ENCODE assay signal across 8 cellular contexts in the genomic region with DNA sequence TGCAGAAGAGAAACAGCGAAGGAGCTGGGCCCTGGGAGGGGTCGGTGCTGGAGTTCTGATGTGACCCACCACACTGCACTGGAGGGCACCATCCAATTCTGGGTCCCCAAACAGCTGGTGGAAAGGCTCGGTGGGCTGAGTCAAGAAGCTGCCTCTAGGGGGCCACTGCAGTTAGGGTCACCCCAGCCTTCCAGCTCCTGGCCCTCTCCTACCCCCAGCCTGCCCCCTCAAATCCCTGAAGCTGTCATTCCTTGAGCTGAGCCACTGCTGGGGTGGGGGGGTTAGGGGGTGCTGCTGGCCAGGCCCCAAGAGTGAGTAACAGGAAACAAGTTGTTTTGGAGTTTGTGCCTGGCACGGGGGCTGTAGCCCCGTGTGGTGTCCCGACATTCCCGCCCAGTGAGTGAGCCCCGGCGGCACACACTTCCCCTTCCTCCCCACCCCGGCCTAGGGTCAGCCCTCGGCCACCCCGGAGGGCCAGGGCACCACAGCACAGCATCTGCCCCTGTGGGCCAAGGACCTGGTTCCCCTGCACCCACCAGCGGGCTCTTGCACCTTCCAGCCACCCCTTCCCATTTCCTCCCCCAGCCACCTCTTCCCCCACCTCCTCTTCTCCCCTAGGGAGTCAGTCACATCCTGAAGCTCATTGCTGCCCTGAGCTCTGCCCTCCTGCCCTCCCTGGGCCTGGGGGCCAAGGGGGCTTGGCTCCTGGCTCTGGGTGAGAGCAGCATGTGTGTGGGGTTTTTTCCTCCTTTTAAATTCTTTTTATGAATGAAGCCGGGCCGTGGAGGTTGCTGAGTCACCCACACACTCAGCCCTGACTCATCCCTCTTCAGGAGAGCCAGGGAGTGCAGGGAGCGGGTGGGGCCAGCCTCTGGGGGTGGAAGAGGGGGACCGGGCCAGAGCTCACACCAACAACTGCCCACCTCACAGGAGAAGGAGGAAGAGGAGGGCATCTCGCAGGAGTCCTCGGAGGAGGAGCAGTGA. TPM values are rescaled to one million over a fixed set of nuclear protein-coding genes. Genes with fewer than 3 reads are reported as not detected.
DNase-seq lines count a peak whose midpoint lies in the region; ATAC-seq, FAIRE-seq and TF ChIP-seq lines count a peak whose summit lies in the region.

No MANE protein-coding gene starts in this region.

- H3K9ac ChIP-seq in HepG2 (ENCODE audit: insufficient read depth, low read depth, low read length), result peak overlapping the region; percentile 33; the same call in 1 of the 2 replicates

- peaks cover 9% of the 10 kb centered on the region for H3K79me2 ChIP-seq in HepG2 (ENCODE audit: insufficient read depth, low read length)

- no peak for TF ChIP-seq POLR2A in H54 (IDR thresholded peaks at IDR 0.05; ENCODE audit: low read depth, low read length)
- no peak for TF ChIP-seq POLR2A in HepG2 (IDR thresholded peaks at IDR 0.05; ENCODE audit: insufficient read depth in 1 of 2, low read depth in 2 of 2, low read length in 2 of 2)

- POLR2A ChIA-PET in HepG2 (lab: Yijun Ruan, JAX), result interaction anchor here (1.3 to 1.9 kb wide), 4 partner anchors 20 to 182 kb away, joined by 4 to 7 read pairs (median 6); partner anchors contain the start of gene RPS10

- H3K36me3 ChIP-seq in HepG2 (replicated peaks in 1 of 2; ENCODE audit: control insufficient read depth in 1 of 2, insufficient read depth in 2 of 2, low read length in 2 of 2), result peaks cover 22 to 45% of the 10 kb centered on the region in 2 experiments; a peak in 4 of 5 replicates

- no peak overlapping the region for H3K4me3 ChIP-seq in HepG2 (replicated peaks in 1 of 3; ENCODE audit: insufficient read depth in 1 of 3, low read depth in 2 of 3, low read length in 3 of 3)

- ATAC-seq in T-helper 17 cell, result no peak
- ATAC-seq in HepG2, result peak; percentile 4; the same call in 1 of the 3 replicates
- no peak for ATAC-seq in stimulated activated memory B cell treated with anti-CD40 and anti-IgM and Interleukin-4, amounts not matched to agents 10 μg/mL and 1 μg/mL and 100 μg/mL, for 72 hours
- ATAC-seq in GM21423 (IDR thresholded peaks at IDR 0.05; ENCODE audit: unreplicated experiment), result no peak

- no peaks in the 10 kb centered on the region for H3K27me3 ChIP-seq in HepG2 (ENCODE audit: control insufficient read depth in 1 of 2, insufficient read depth in 2 of 2, low read length in 2 of 2)

- peaks cover 41% of the 10 kb centered on the region for H3K4me1 Mint-ChIP-seq in T-helper 17 cell
- H3K4me1 Mint-ChIP-seq in stimulated activated memory B cell treated with anti-CD40 and anti-IgM and Interleukin-4, amounts not matched to agents 10 μg/mL and 1 μg/mL and 100 μg/mL, for 72 hours, result peaks cover 91% of the 10 kb centered on the region

- no peak overlapping the region for H3K4me2 ChIP-seq in HepG2 (ENCODE audit: low read depth, low read length)

- no peaks in the 10 kb centered on the region for H3K27me3 Mint-ChIP-seq in T-helper 17 cell
- H3K27me3 Mint-ChIP-seq in stimulated activated memory B cell treated with anti-CD40 and anti-IgM and Interleukin-4, amounts not matched to agents 10 μg/mL and 1 μg/mL and 100 μg/mL, for 72 hours, result no peaks in the 10 kb centered on the region

- H3K4me1 ChIP-seq in HepG2 (ENCODE audit: insufficient read depth, low read length), result peaks cover 58% of the 10 kb centered on the region

- FAIRE-seq in H54 (lab: Jason Lieb, UNC) (no peak), HepG2 (lab: Jason Lieb, UNC) (no peak)

- H3K9me3 Mint-ChIP-seq in stimulated activated memory B cell treated with anti-CD40 and anti-IgM and Interleukin-4, amounts not matched to agents 10 μg/mL and 1 μg/mL and 100 μg/mL, for 72 hours, result no peaks in the 10 kb centered on the region

- no peak for TF ChIP-seq RAD21 in HepG2 (CRISPR knock-in tag; IDR thresholded peaks at IDR 0.05)

- no TSS peak for BruUV-seq in HepG2 (replicated peaks; lab: Mats Ljungman, UMichigan)

- DNase-seq in AG20443 (ENCODE audit: low spot score), result peak; percentile 95
- DNase-seq in H54 (ENCODE audit: insufficient read length, low spot score), result peak; percentile 94
- DNase-seq in T-helper 17 cell, result no peak
- DNase-seq in cerebellar cortex (ENCODE audit: low spot score), result peak; percentile 50
- DNase-seq in HepG2 (ENCODE audit: low spot score), result peak; percentile 75
- DNase-seq in DMS79 treated with DMSO at 0.1 percent for 48 hours (lab: John Stamatoyannopoulos, UW), result no peak

- peak overlapping the region; percentile 20 for H3K27ac ChIP-seq in HepG2 (ENCODE audit: extremely low read length, insufficient read depth, low read length)

- CTCF ChIA-PET in HepG2 (lab: Yijun Ruan, JAX; ENCODE audit: low intra/inter-chr PET ratio, low total read pairs), result interaction anchor here (1.4 kb wide), 1 partner anchor 171 kb away, joined by 8 read pairs; no protein-coding TSS in a partner anchor

- 0 out of 2 replicates have a peak, but pooled peaks cover 4% of the 10 kb centered on the region for H4K20me1 ChIP-seq in HepG2 (ENCODE audit: insufficient read depth, low read length)

- in situ Hi-C loops in HepG2 (cut with HindIII; ENCODE audit: extremely low pct_ligation_motif_present, low pct_unique_long_range_greater_than_20kb), result loop anchor here (25.0 kb wide), 1 partner anchor 368 kb away; no protein-coding TSS in a partner anchor

- no peak overlapping the region for H3K4me3 Mint-ChIP-seq in T-helper 17 cell
- H3K4me3 Mint-ChIP-seq in stimulated activated memory B cell treated with anti-CD40 and anti-IgM and Interleukin-4, amounts not matched to agents 10 μg/mL and 1 μg/mL and 100 μg/mL, for 72 hours, result no peak overlapping the region

- peak overlapping the region; percentile 34 for H3K27ac Mint-ChIP-seq in T-helper 17 cell
- H3K27ac Mint-ChIP-seq in stimulated activated memory B cell treated with anti-CD40 and anti-IgM and Interleukin-4, amounts not matched to agents 10 μg/mL and 1 μg/mL and 100 μg/mL, for 72 hours, result peak overlapping the region; percentile 95

- 77% methylated on average over 13 of the region's 19 CpGs for WGBS in HepG2 (ENCODE audit: low lambda C conversion rate)

- peaks cover 4% of the 10 kb centered on the region for H3K36me3 Mint-ChIP-seq in T-helper 17 cell (ENCODE audit: low read depth)
- H3K36me3 Mint-ChIP-seq in stimulated activated memory B cell treated with anti-CD40 and anti-IgM and Interleukin-4, amounts not matched to agents 10 μg/mL and 1 μg/mL and 100 μg/mL, for 72 hours, result peaks cover 35% of the 10 kb centered on the region

- intact Hi-C loops in HepG2 (cut with micrococcal nuclease; ENCODE audit: unreplicated experiment), result no loop called here

- peak in 1 of 2 experiments; percentile 39; a peak in 1 of 4 replicates for TF ChIP-seq EP300 in HepG2 (IDR thresholded peaks at IDR 0.05; ENCODE audit: low read depth in 2 of 2, low read length in 2 of 2)
- TF ChIP-seq EP300 in HepG2 (CRISPR knock-in tag; IDR thresholded peaks at IDR 0.05; ENCODE audit: borderline replicate concordance), result no peak

- H3K9me3 ChIP-seq in T-helper 17 cell (ENCODE audit: control insufficient read depth, low read length, poor library complexity, severe bottlenecking) (no peaks in the 10 kb centered on the region), HepG2 (ENCODE audit: low read length) (no peaks in the 10 kb centered on the region)

- no peak overlapping the region for H2AFZ ChIP-seq in HepG2 (ENCODE audit: low read length)

- peak; percentile 39 for TF ChIP-seq CTCF in HepG2 (CRISPR knock-in tag; IDR thresholded peaks at IDR 0.05)

RNA-seq across cellular contexts. Expression of gene SMIM29, which starts 4.6 kb away (rescaled TPM):
- total RNA-seq in T-helper 17 cell, result 10 to 100 TPM; 24.3 to 29.2 TPM
- total RNA-seq in HepG2 (2016; rRNA removed; fragmentation: Illumina TruSeq; extraction: Trizol), result 11.2 and 15.3 TPM in 2 replicates
- total RNA-seq in HepG2 (2016; cell fraction: cytosol; rRNA removed; fragmentation: Illumina TruSeq; extraction: Trizol; ENCODE audit: low read depth), result 78.6 and 81.3 TPM in 2 replicates
- 9.2 and 15.5 TPM in 2 replicates for total RNA-seq in HepG2 (2016; cell fraction: insoluble cytoplasmic fraction; rRNA removed; fragmentation: Illumina TruSeq; extraction: Trizol)
- 58.3 and 62.1 TPM in 2 replicates for total RNA-seq in HepG2 (2016; cell fraction: membrane; rRNA removed; fragmentation: Illumina TruSeq; extraction: Trizol)
- total RNA-seq in HepG2 (2016; cell fraction: nucleus; rRNA removed; fragmentation: Illumina TruSeq; extraction: Trizol), result 7.2 and 10.1 TPM in 2 replicates
- polyA plus RNA-seq in HepG2 (2011; rRNA removed), result 8.8 and 11.9 TPM in 2 replicates
- polyA plus RNA-seq in HepG2 (2011; cell fraction: cytosol; rRNA removed), result 9.0 and 13.2 TPM in 2 replicates
- 14.4 and 18.0 TPM in 2 replicates for polyA plus RNA-seq in HepG2 (2011; cell fraction: nucleus; rRNA removed)
- polyA plus RNA-seq in HepG2 (2012), result 3.4 and 5.5 TPM in 2 replicates
- polyA plus RNA-seq in HepG2 (2016; cell fraction: cytosol; fragmentation: Illumina TruSeq; extraction: Trizol; ENCODE audit: low read depth), result 91.0 and 94.0 TPM in 2 replicates
- 9.6 and 11.4 TPM in 2 replicates for polyA plus RNA-seq in HepG2 (2016; cell fraction: insoluble cytoplasmic fraction; fragmentation: Illumina TruSeq; extraction: Trizol; ENCODE audit: low read depth)
- 61.6 and 63.3 TPM in 2 replicates for polyA plus RNA-seq in HepG2 (2016; cell fraction: membrane; fragmentation: Illumina TruSeq; extraction: Trizol; ENCODE audit: low read depth)
- polyA plus RNA-seq in HepG2 (2016; cell fraction: nucleus; fragmentation: Illumina TruSeq; extraction: Trizol; ENCODE audit: insufficient read depth, low read depth), result 13.3 and 16.8 TPM in 2 replicates
- 13.5 and 15.5 TPM in 2 replicates for polyA minus RNA-seq in HepG2 (2011; rRNA and poly(A)+ RNA removed; ENCODE audit: low replicate concordance)
- polyA minus RNA-seq in HepG2 (2011; cell fraction: cytosol; rRNA and poly(A)+ RNA removed), result 3.9 and 4.0 TPM in 2 replicates
- polyA minus RNA-seq in HepG2 (2011; cell fraction: nucleus; rRNA and poly(A)+ RNA removed), result 5.6 and 6.4 TPM in 2 replicates

RNA-seq across cellular contexts. Expression of gene HMGA1, which starts 7.5 kb away (rescaled TPM):
- total RNA-seq in T-helper 17 cell (10 to 100 TPM; 87.5 to 90.3 TPM), HepG2 (2016; rRNA removed; fragmentation: Illumina TruSeq; extraction: Trizol) (145 and 150 TPM in 2 replicates)
- total RNA-seq in HepG2 (2016; cell fraction: cytosol; rRNA removed; fragmentation: Illumina TruSeq; extraction: Trizol; ENCODE audit: low read depth), result 82.4 and 94.2 TPM in 2 replicates
- total RNA-seq in HepG2 (2016; cell fraction: insoluble cytoplasmic fraction; rRNA removed; fragmentation: Illumina TruSeq; extraction: Trizol), result 136 and 144 TPM in 2 replicates
- 218 and 242 TPM in 2 replicates for total RNA-seq in HepG2 (2016; cell fraction: membrane; rRNA removed; fragmentation: Illumina TruSeq; extraction: Trizol)
- 54.7 and 67.6 TPM in 2 replicates for total RNA-seq in HepG2 (2016; cell fraction: nucleus; rRNA removed; fragmentation: Illumina TruSeq; extraction: Trizol)
- 110 and 117 TPM in 2 replicates for polyA plus RNA-seq in HepG2 (2011; rRNA removed)
- polyA plus RNA-seq in HepG2 (2011; cell fraction: cytosol; rRNA removed), result 75.3 and 119 TPM in 2 replicates
- polyA plus RNA-seq in HepG2 (2011; cell fraction: nucleus; rRNA removed), result 94.8 and 98.5 TPM in 2 replicates
- polyA plus RNA-seq in HepG2 (2012), result 124 and 156 TPM in 2 replicates
- polyA plus RNA-seq in HepG2 (2016; cell fraction: cytosol; fragmentation: Illumina TruSeq; extraction: Trizol; ENCODE audit: low read depth), result 263 TPM in 2 replicates
- polyA plus RNA-seq in HepG2 (2016; cell fraction: insoluble cytoplasmic fraction; fragmentation: Illumina TruSeq; extraction: Trizol; ENCODE audit: low read depth), result 365 and 450 TPM in 2 replicates
- 531 and 581 TPM in 2 replicates for polyA plus RNA-seq in HepG2 (2016; cell fraction: membrane; fragmentation: Illumina TruSeq; extraction: Trizol; ENCODE audit: low read depth)
- polyA plus RNA-seq in HepG2 (2016; cell fraction: nucleus; fragmentation: Illumina TruSeq; extraction: Trizol; ENCODE audit: insufficient read depth, low read depth), result 216 and 222 TPM in 2 replicates
- polyA minus RNA-seq in HepG2 (2011; rRNA and poly(A)+ RNA removed; ENCODE audit: low replicate concordance), result 74.1 and 108 TPM in 2 replicates
- 75.7 and 94.8 TPM in 2 replicates for polyA minus RNA-seq in HepG2 (2011; cell fraction: cytosol; rRNA and poly(A)+ RNA removed)
- polyA minus RNA-seq in HepG2 (2011; cell fraction: nucleus; rRNA and poly(A)+ RNA removed), result 17.0 and 21.0 TPM in 2 replicates

Comparison
In these comparisons a context has a peak if more than half of its experiments do, and no peak if none do; other contexts are left out.
1. DNase-seq: peak in AG20443 (single experiment), H54 (single experiment), cerebellar cortex (single experiment) and HepG2 (single experiment); none in T-helper 17 cell (0 of 3) and DMS79 treated with DMSO at 0.1 percent for 48 hours (single experiment).